In genomic region chr14:104544362-104544761, GRCh38 we compare ENCODE assay signal across 23 cellular contexts. TPM values are rescaled to one million over a fixed set of nuclear protein-coding genes. Genes with fewer than 3 reads are reported as not detected.
A peak's percentile ranks its signal among the peaks of the same experiment; 100 is the strongest.
DNase-seq lines count a peak whose midpoint lies in the region; ATAC-seq and TF ChIP-seq lines count a peak whose summit lies in the region.
"Had no signal": no experiment of that assay in that cellular context is flagged by ENCODE, and none has a peak within 500 bp of the region (broad histone marks: within the 10 kb centered on the region; RNA-seq: fewer than 3 reads in every experiment).

No MANE protein-coding gene starts in this region.

- no peaks in the 10 kb centered on the region for H3K36me3 Mint-ChIP-seq in H9 (ENCODE audit: insufficient read depth in 1 of 3, low read depth in 3 of 3)
- H3K36me3 Mint-ChIP-seq: CD4-positive, alpha-beta memory T cell had no signal

- H2AK5ac ChIP-seq in H9 (ENCODE audit: insufficient read length, low read length) = no peak overlapping the region

- no peak overlapping the region for H3K18ac ChIP-seq in H9 (ENCODE audit: insufficient read length, low read depth, low read length)

- no peaks in the 10 kb centered on the region for H3K4me1 ChIP-seq in H9 (ENCODE audit: insufficient read depth, low read length)
- no peaks in the 10 kb centered on the region for H3K4me1 ChIP-seq in hepatocyte (ENCODE audit: insufficient read depth)
- H3K4me1 ChIP-seq: A549, Caco-2, SJSA1 had no signal

- whole genome bisulfite sequencing in H9 (ENCODE audit: extremely low coverage, insufficient read length, low lambda C conversion rate) = no CpG with 5 or more reads among the region's 9 CpGs
- 81% methylated on average over 9 of the region's 9 CpGs for WGBS in hepatocyte (ENCODE audit: low lambda C conversion rate, missing lambda C conversion rate)

- H3K9me3 Mint-ChIP-seq in H9 = no peaks in the 10 kb centered on the region
- H3K9me3 Mint-ChIP-seq: CD4-positive, alpha-beta memory T cell had no signal

- H3K4ac ChIP-seq in H9 (ENCODE audit: low read depth, low read length) = no peak overlapping the region

- H3K27me3 Mint-ChIP-seq in H9 (ENCODE audit: low read depth) = peaks cover 10% of the 10 kb centered on the region

- H3K36me3 ChIP-seq in hepatocyte (replicated peaks; ENCODE audit: insufficient read depth, low read depth) = no peaks in the 10 kb centered on the region
- H3K36me3 ChIP-seq: SJSA1 had no signal

- no peak overlapping the region for H2BK5ac ChIP-seq in H9 (ENCODE audit: insufficient read length, low read length)

- no peak overlapping the region for H3K23ac ChIP-seq in H9 (ENCODE audit: insufficient read length, low read depth, low read length)

- H3K79me2 ChIP-seq in H9 (ENCODE audit: insufficient read depth, low read length) = no peaks in the 10 kb centered on the region
- H3K79me2 ChIP-seq in hepatocyte = no peaks in the 10 kb centered on the region

- H3K56ac ChIP-seq in H9 (ENCODE audit: insufficient read length, low read depth, low read length) = no peak overlapping the region

- H2BK15ac ChIP-seq in H9 (ENCODE audit: low read depth, low read length) = no peak overlapping the region

- H3K4me3 Mint-ChIP-seq in H9 = no peak overlapping the region

- ATAC-seq in Right ventricle myocardium superior (ENCODE audit: poor library complexity) (no peak), HG02623 (IDR thresholded peaks at IDR 0.05; ENCODE audit: unreplicated experiment) (no peak)
- ATAC-seq: Right ventricle myocardium inferior had no signal

- no peak overlapping the region for H3T11ph ChIP-seq in H9 (ENCODE audit: low read length)

- no peak overlapping the region for H4K91ac ChIP-seq in H9 (ENCODE audit: insufficient read length, low read depth, low read length)

- H2BK20ac ChIP-seq in H9 (ENCODE audit: low read depth, low read length, poor library complexity, severe bottlenecking) = no peak overlapping the region

- H3K9me3 ChIP-seq in H9 (ENCODE audit: control insufficient read depth, low read depth, low read length) = no peaks in the 10 kb centered on the region
- no peaks in the 10 kb centered on the region for H3K9me3 ChIP-seq in hepatocyte (ENCODE audit: low read depth)
- H3K9me3 ChIP-seq: A549, Caco-2, SJSA1 had no signal

- no peaks in the 10 kb centered on the region for H3K9me2 ChIP-seq in hepatocyte (replicated peaks; ENCODE audit: insufficient read depth)

- H3K23me2 ChIP-seq in H9 (ENCODE audit: insufficient read length, low read depth, low read length, poor library complexity, severe bottlenecking) = no peaks in the 10 kb centered on the region

- intact Hi-C loops in cardiac septum (cut with DNase I) (no loop called here), Right ventricle myocardium superior (cut with DNase I) (no loop called here)

- H4K20me1 ChIP-seq in H9 (ENCODE audit: control insufficient read depth, insufficient read depth, insufficient read length) (no peaks in the 10 kb centered on the region), hepatocyte (ENCODE audit: insufficient read depth, poor library complexity, severe bottlenecking) (no peaks in the 10 kb centered on the region)

- TF ChIP-seq CTCF in H9 (conservative IDR thresholded peaks at IDR 0.05) (no peak), hepatocyte (IDR thresholded peaks at IDR 0.05; ENCODE audit: poor library complexity) (no peak)

- no peak overlapping the region for H2BK120ac ChIP-seq in H9 (ENCODE audit: low read depth, low read length, poor library complexity, severe bottlenecking)

- H3K27me3 ChIP-seq in H9 (ENCODE audit: insufficient read depth, low read length) = no peaks in the 10 kb centered on the region
- no peaks in the 10 kb centered on the region for H3K27me3 ChIP-seq in hepatocyte

- no peak overlapping the region for H3K4me3 ChIP-seq in hepatocyte
- H3K4me3 ChIP-seq: A549, PC-9, SJSA1 had no signal

- no peak overlapping the region for H3K14ac ChIP-seq in H9 (ENCODE audit: insufficient read depth, low read length)

- no peak overlapping the region for H3K9ac ChIP-seq in H9 (ENCODE audit: extremely low read depth, insufficient read length, low read length)

- no peak overlapping the region for H2BK12ac ChIP-seq in H9 (ENCODE audit: insufficient read length, low read depth, low read length)

- no peak overlapping the region for H2AFZ ChIP-seq in H9 (ENCODE audit: low read length)
- no peak overlapping the region for H2AFZ ChIP-seq in hepatocyte
- H2AFZ ChIP-seq: PC-9 had no signal

- H3K4me2 ChIP-seq in H9 (ENCODE audit: insufficient read depth, insufficient read length, low read length) = no peak overlapping the region
- no peak overlapping the region for H3K4me2 ChIP-seq in hepatocyte
- H3K4me2 ChIP-seq: A549, PC-9 had no signal

- H3K4me1 Mint-ChIP-seq in H9 = peaks cover 13 to 17% of the 10 kb centered on the region in 2 experiments
- H3K4me1 Mint-ChIP-seq: CD4-positive, alpha-beta memory T cell had no signal

- DNase-seq in cardiac septum (ENCODE audit: low spot score) = peak; percentile 14
- DNase-seq in Right ventricle myocardium superior = no peak
- peak; percentile 19 for DNase-seq in H9
- peak; percentile 64 for DNase-seq in mesenteric fat pad (ENCODE audit: low spot score)
- DNase-seq in SK-N-DZ (ENCODE audit: low spot score) = no peak
- no peak for DNase-seq in hepatocyte (ENCODE audit: low spot score)
- DNase-seq: C1 segment of cervical spinal cord; Caco-2; CD4-positive, alpha-beta memory T cell; GOT3; HCEC 1CT; NCI-H1092; NCI-H1417 treated with DMSO at 0.1 percent for 48 hours; NCI-H2081; NCI-H2227 treated with DMSO at 0.1 percent for 48 hours; NCI-H526 treated with DMSO at 0.1 percent for 48 hours; PC-9 had no signal

- H3K27ac ChIP-seq in H9 (ENCODE audit: insufficient read length, low read depth, low read length) = no peak overlapping the region
- no peak overlapping the region for H3K27ac ChIP-seq in hepatocyte
- H3K27ac ChIP-seq: A549, PC-9, SJSA1 had no signal

- no peaks in the 10 kb centered on the region for H3K79me1 ChIP-seq in H9 (ENCODE audit: insufficient read depth, low read depth, low read length, poor library complexity, severe bottlenecking)

- no peak overlapping the region for H3K27ac Mint-ChIP-seq in H9

- no peak overlapping the region for H4K8ac ChIP-seq in H9 (replicated peaks; ENCODE audit: insufficient read length, low read depth, low read length)

- no peak overlapping the region for H4K5ac ChIP-seq in H9 (ENCODE audit: insufficient read length, low read depth, low read length)

RNA-seq across cellular contexts. Expression of gene C14orf180, which starts 35.2 kb away (rescaled TPM):
- total RNA-seq in cardiac septum = 67.8 TPM
- 42.5 TPM for total RNA-seq in Right ventricle myocardium superior
- total RNA-seq in H9 (2021) = not detected in 2 replicates
- total RNA-seq in mesenteric fat pad = 25.5 TPM
- polyA plus RNA-seq in SK-N-DZ (2014; cell fraction: cytosol; rRNA removed) = not detected in 2 replicates
- polyA plus RNA-seq in SK-N-DZ (2014; cell fraction: nucleus; rRNA removed) = not detected in 2 replicates
- total RNA-seq in hepatocyte = 1.2 and 2.4 TPM in 2 replicates
- polyA plus RNA-seq in hepatocyte = 1.1 and 4.5 TPM in 2 replicates
- total RNA-seq: Caco-2; CD4-positive, alpha-beta memory T cell; NCI-H460; PC-9; RPMI7951; SJSA1 had no signal
- polyA plus RNA-seq: A549; CD4-positive, alpha-beta memory T cell had no signal

Comparison
In these comparisons a context has a peak if more than half of its experiments do, and no peak if none do; other contexts are left out.
1. DNase-seq: peak in cardiac septum (single experiment), H9 (single experiment) and mesenteric fat pad (single experiment); none in Right ventricle myocardium superior (single experiment), SK-N-DZ (single experiment) and hepatocyte (single experiment).